Comparison of ENCODE assay signal across 29 cellular contexts in the genomic region with DNA sequence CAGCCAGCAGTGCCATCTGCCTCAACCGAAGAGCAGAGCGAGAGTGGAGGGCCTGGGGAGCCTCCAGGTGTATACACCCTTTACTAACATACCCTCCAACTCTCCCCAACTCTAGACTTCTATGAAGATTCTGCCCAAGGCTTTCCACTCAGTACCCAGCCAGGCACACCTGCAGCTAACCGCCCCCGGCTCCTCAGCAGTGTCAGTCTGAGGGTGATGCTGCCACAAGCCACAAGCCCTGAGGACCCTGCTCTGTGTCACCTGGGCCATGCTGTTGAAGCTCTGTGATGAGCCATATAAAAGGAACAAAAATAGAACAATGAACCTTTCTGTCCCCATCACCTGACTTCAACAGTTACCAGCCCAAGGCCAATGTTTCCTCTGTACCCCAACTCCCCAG. TPM values are rescaled to one million over a fixed set of nuclear protein-coding genes. Genes with fewer than 3 reads are reported as not detected.
A peak's percentile ranks its signal among the peaks of the same experiment; 100 is the strongest.
DNase-seq lines count a peak whose midpoint lies in the region; ATAC-seq, FAIRE-seq and TF ChIP-seq lines count a peak whose summit lies in the region.
"Had no signal": no experiment of that assay in that cellular context is flagged by ENCODE, and none has a peak within 500 bp of the region (broad histone marks: within the 10 kb centered on the region; RNA-seq: fewer than 3 reads in every experiment).

No MANE protein-coding gene starts in this region.

- H3K27me3 Mint-ChIP-seq in stimulated activated naive B cell treated with anti-CD40 and anti-IgM and Interleukin-4, amounts not matched to agents 10 μg/mL and 1 μg/mL and 100 μg/mL, for 72 hours = no peaks in the 10 kb centered on the region
- H3K27me3 Mint-ChIP-seq: CD4-positive, alpha-beta T cell; stimulated activated memory B cell treated with anti-CD40 and anti-IgM and Interleukin-4, amounts not matched to agents 10 μg/mL and 1 μg/mL and 100 μg/mL, for 72 hours had no signal

- TSS peak; percentile 30 for BruUV-seq in GM12878 (replicated peaks; lab: Mats Ljungman, UMichigan)

- H3K27ac Mint-ChIP-seq in stimulated activated naive B cell treated with anti-CD40 and anti-IgM and Interleukin-4, amounts not matched to agents 10 μg/mL and 1 μg/mL and 100 μg/mL, for 72 hours = peak overlapping the region; percentile 65
- H3K27ac Mint-ChIP-seq: activated naive CD4-positive, alpha-beta T cell treated with anti-CD3 and anti-CD28 coated beads for 36 hours; CD4-positive, alpha-beta T cell; stimulated activated memory B cell treated with anti-CD40 and anti-IgM and Interleukin-4, amounts not matched to agents 10 μg/mL and 1 μg/mL and 100 μg/mL, for 72 hours had no signal

- no peaks in the 10 kb centered on the region for H3K9me3 ChIP-seq in Karpas-422 (ENCODE audit: low read length)
- H3K9me3 ChIP-seq in GM12878 (replicated peaks; ENCODE audit: control insufficient read depth, insufficient read depth, low read length) = no peaks in the 10 kb centered on the region
- H3K9me3 ChIP-seq: suprapubic skin had no signal

- peak; percentile 27 for DNase-seq in activated effector memory CD4-positive, alpha-beta T cell treated with anti-CD3 and anti-CD28 coated beads, Interleukin-2, amount 50 U/mL, for 16 hours
- no peak for DNase-seq in activated effector memory CD4-positive, alpha-beta T cell treated with Interleukin-2 at 50 U/mL for 16 hours
- no peak for DNase-seq in Karpas-422
- DNase-seq in GM12878 (ENCODE audit: low read depth, low spot score) = no peak
- DNase-seq in stimulated activated naive B cell treated with anti-CD40 and anti-IgM and Interleukin-4, amounts not matched to agents 10 μg/mL and 1 μg/mL and 100 μg/mL, for 72 hours = no peak
- no peak for DNase-seq in G401 (ENCODE audit: low spot score)
- no peak for DNase-seq in D721Med (ENCODE audit: insufficient read length, low spot score)
- DNase-seq: activated CD4-positive, alpha-beta T cell treated with anti-CD3 and anti-CD28 coated beads for 1 hour; activated naive CD4-positive, alpha-beta T cell treated with anti-CD3 and anti-CD28 coated beads for 36 hours; AML-193; anterior cingulate cortex; CD4-positive, alpha-beta T cell; DMS 273 treated with DMSO at 0.1 percent for 48 hours; EL; kidney glomerular epithelial cell; NCI-H1436 treated with DMSO at 0.1 percent for 48 hours; NCI-H2081 treated with DMSO at 0.1 percent for 48 hours; NCI-H345; nucleus accumbens; SHP77 treated with DMSO at 0.1 percent for 48 hours had no signal

- no peak for TF ChIP-seq POLR2A in GM12878 (IDR thresholded peaks at IDR 0.05; ENCODE audit: low read depth, low read length)

- peaks cover 15 to 34% of the 10 kb centered on the region in 2 donors for H3K36me3 Mint-ChIP-seq in stimulated activated naive B cell treated with anti-CD40 and anti-IgM and Interleukin-4, amounts not matched to agents 10 μg/mL and 1 μg/mL and 100 μg/mL, for 72 hours

- RAD21 ChIA-PET in GM12878 (lab: Charles Lee; ENCODE audit: unreplicated experiment) = interaction anchor here (1.3 to 1.7 kb wide), 2 partner anchors 44 to 64 kb away, joined by 8 read pairs; no protein-coding TSS in a partner anchor

- H3K4me3 Mint-ChIP-seq in stimulated activated naive B cell treated with anti-CD40 and anti-IgM and Interleukin-4, amounts not matched to agents 10 μg/mL and 1 μg/mL and 100 μg/mL, for 72 hours = no peak overlapping the region
- H3K4me3 Mint-ChIP-seq: activated naive CD4-positive, alpha-beta T cell treated with anti-CD3 and anti-CD28 coated beads for 36 hours; CD4-positive, alpha-beta T cell; stimulated activated memory B cell treated with anti-CD40 and anti-IgM and Interleukin-4, amounts not matched to agents 10 μg/mL and 1 μg/mL and 100 μg/mL, for 72 hours had no signal

- WGBS in GM12878 (ENCODE audit: insufficient coverage, insufficient replicate concordance, low lambda C conversion rate, missing lambda C conversion rate) = 98% methylated on average over 4 of the region's 4 CpGs

- POLR2A ChIA-PET in GM12878 (lab: Charles Lee) = interaction anchor here (0.7 to 1.2 kb wide), 3 partner anchors 138 to 650 kb away, joined by 3 to 4 read pairs (median 4); no protein-coding TSS in a partner anchor

- no peak for ATAC-seq in GM12878
- ATAC-seq in stimulated activated naive B cell treated with anti-CD40 and anti-IgM and Interleukin-4, amounts not matched to agents 10 μg/mL and 1 μg/mL and 100 μg/mL, for 72 hours (replicated peaks) = no peak
- no peak for ATAC-seq in HG03196 (IDR thresholded peaks at IDR 0.05; ENCODE audit: unreplicated experiment)
- ATAC-seq: stimulated activated memory B cell treated with anti-CD40 and anti-IgM and Interleukin-4, amounts not matched to agents 10 μg/mL and 1 μg/mL and 100 μg/mL, for 72 hours had no signal

- H3K79me2 ChIP-seq in Karpas-422 (ENCODE audit: low read length) (peaks cover 58% of the 10 kb centered on the region), GM12878 (ENCODE audit: control insufficient read depth, insufficient read depth, low read length) (peaks cover 23% of the 10 kb centered on the region)

- no peak overlapping the region for H3K4me3 ChIP-seq in Karpas-422 (ENCODE audit: low read length)
- H3K4me3 ChIP-seq in GM12878 = no peak overlapping the region
- H3K4me3 ChIP-seq: suprapubic skin had no signal

- H4K20me1 ChIP-seq in Karpas-422 (ENCODE audit: insufficient read depth, low read depth, low read length) = no peaks in the 10 kb centered on the region
- H4K20me1 ChIP-seq in GM12878 (ENCODE audit: control insufficient read depth, insufficient read depth) = no peaks in the 10 kb centered on the region

- peaks cover 4 to 8% of the 10 kb centered on the region in 2 donors for H3K4me1 Mint-ChIP-seq in stimulated activated naive B cell treated with anti-CD40 and anti-IgM and Interleukin-4, amounts not matched to agents 10 μg/mL and 1 μg/mL and 100 μg/mL, for 72 hours

- TF ChIP-seq CTCF in GM12878 (IDR thresholded peaks at IDR 0.05 in 2 of 3, conservative IDR thresholded peaks at IDR 0.05 in 1 of 3; ENCODE audit: control insufficient read depth in 2 of 3, extremely low read depth in 1 of 3, insufficient read depth in 1 of 3, low read depth in 3 of 3, low read length in 3 of 3) = no peak
- no peak for TF ChIP-seq CTCF in D721Med (IDR thresholded peaks at IDR 0.05; ENCODE audit: insufficient read depth, missing control alignments)

- peaks cover 37% of the 10 kb centered on the region for H3K36me3 ChIP-seq in Karpas-422 (ENCODE audit: insufficient read depth, low read length)
- H3K36me3 ChIP-seq in GM12878 (ENCODE audit: control insufficient read depth in 2 of 2, insufficient read depth in 2 of 2, low read length in 1 of 2) = peaks cover 5 to 7% of the 10 kb centered on the region in 2 experiments; a peak in 3 of 4 replicates

- H3K4me1 ChIP-seq in Karpas-422 (ENCODE audit: low read length) = peaks cover 25% of the 10 kb centered on the region
- peaks cover 3% of the 10 kb centered on the region; the same call in 1 of the 2 replicates for H3K4me1 ChIP-seq in GM12878 (ENCODE audit: control insufficient read depth, insufficient read depth, low read length)

- TF ChIP-seq EP300 in GM12878 (IDR thresholded peaks at IDR 0.05; ENCODE audit: borderline replicate concordance in 1 of 2, control insufficient read depth in 1 of 2, low read depth in 2 of 2, low read length in 2 of 2) = no peak

- H3K9me2 ChIP-seq in Karpas-422 (replicated peaks; ENCODE audit: insufficient read depth, low read length) = no peaks in the 10 kb centered on the region

- FAIRE-seq in GM12878 (lab: Jason Lieb, UNC) = no peak
- no peak for FAIRE-seq in D721Med (lab: Jason Lieb, UNC)
- FAIRE-seq: endothelial cell of umbilical vein, frontal cortex, H54, RCC 7860, urothelium cell line had no signal

- no peaks in the 10 kb centered on the region for H3K9me3 Mint-ChIP-seq in stimulated activated naive B cell treated with anti-CD40 and anti-IgM and Interleukin-4, amounts not matched to agents 10 μg/mL and 1 μg/mL and 100 μg/mL, for 72 hours
- H3K9me3 Mint-ChIP-seq: activated naive CD4-positive, alpha-beta T cell treated with anti-CD3 and anti-CD28 coated beads for 36 hours; CD4-positive, alpha-beta T cell; stimulated activated memory B cell treated with anti-CD40 and anti-IgM and Interleukin-4, amounts not matched to agents 10 μg/mL and 1 μg/mL and 100 μg/mL, for 72 hours had no signal

- H3K4me2 ChIP-seq in Karpas-422 (ENCODE audit: low read depth, low read length, poor library complexity, severe bottlenecking) (no peak overlapping the region), GM12878 (ENCODE audit: control insufficient read depth, insufficient read depth) (no peak overlapping the region)

- H3K27ac ChIP-seq in Karpas-422 (ENCODE audit: low read length) = peak overlapping the region; percentile 64
- no peak overlapping the region for H3K27ac ChIP-seq in GM12878 (ENCODE audit: control insufficient read depth, insufficient read depth)
- H3K27ac ChIP-seq: HL-60, suprapubic skin had no signal

- H2AFZ ChIP-seq in Karpas-422 (ENCODE audit: low read length) (no peak overlapping the region), GM12878 (ENCODE audit: control insufficient read depth, low read depth, low read length) (no peak overlapping the region)

- no peak for TF ChIP-seq RAD21 in GM12878 (IDR thresholded peaks at IDR 0.05; ENCODE audit: insufficient read depth, low read depth, low read length)

- in situ Hi-C loops in GM12878 (cut with MboI) (no loop called here), G401 (cut with HindIII; ENCODE audit: low sequenced_read_pairs) (no loop called here)

- H3K27me3 ChIP-seq in Karpas-422 (ENCODE audit: low read length) (no peaks in the 10 kb centered on the region), GM12878 (replicated peaks in 1 of 2; ENCODE audit: control insufficient read depth in 2 of 2, insufficient read depth in 2 of 2, low read length in 1 of 2) (no peaks in the 10 kb centered on the region)

- SMC1A ChIA-PET in GM12878 (lab: Charles Lee; ENCODE audit: uncharacterized antibody, unreplicated experiment) = interaction anchor here (0.6 to 4.3 kb wide), 10 partner anchors 10 to 177 kb away, joined by 3 to 28 read pairs (median 3); no protein-coding TSS in a partner anchor

- CTCF ChIA-PET in GM12878 (lab: Yijun Ruan, JAX) = interaction anchor here (0.6 to 8.2 kb wide), 9 partner anchors 13 to 237 kb away, joined by 3 to 88 read pairs (median 3); no protein-coding TSS in a partner anchor

- H3K9ac ChIP-seq in Karpas-422 (ENCODE audit: low read length) = no peak overlapping the region
- H3K9ac ChIP-seq in GM12878 (ENCODE audit: control insufficient read depth, insufficient read depth, low read length) = no peak overlapping the region

- intact Hi-C loops in GM12878 (cut with micrococcal nuclease; ENCODE audit: unreplicated experiment) = no loop called here

RNA-seq across cellular contexts. Expression of gene CENPV, which starts 3.8 kb away (rescaled TPM):
- 25.6 and 69.7 TPM in 2 replicates for total RNA-seq in Karpas-422 (2014; rRNA removed; shearing (Covaris generic); ENCODE audit: low replicate concordance)
- total RNA-seq in GM12878 (2013; cell fraction: nucleolus; rRNA removed) = 30.7 and 33.5 TPM in 2 replicates
- 84.2 and 93.2 TPM in 2 replicates for total RNA-seq in GM12878 (2014; rRNA removed)
- 87.5 and 90.7 TPM in 2 replicates for total RNA-seq in GM12878 (2014; rRNA removed; fragmentation: Illumina TruSeq; extraction: Trizol)
- 94.9 and 98.6 TPM in 2 replicates for total RNA-seq in GM12878 (2021)
- 55.4 TPM for polyA plus RNA-seq in GM12878 (2011; ENCODE audit: low read depth)
- polyA plus RNA-seq in GM12878 (2011; rRNA removed) = 83.7 and 93.4 TPM in 2 replicates
- 75.3 and 100 TPM in 2 replicates for polyA plus RNA-seq in GM12878 (2011; cell fraction: cytosol; rRNA removed)
- polyA plus RNA-seq in GM12878 (2011; cell fraction: nucleus; rRNA removed) = 88.9 and 92.2 TPM in 2 replicates
- 48.3 and 50.3 TPM in 2 replicates for polyA plus RNA-seq in GM12878 (2012)
- 80.1 and 94.1 TPM in 2 replicates for polyA plus RNA-seq in GM12878 (2014; fragmentation: Illumina TruSeq; extraction: Trizol)
- 10 to 100 TPM; 22.5 to 68.0 TPM for polyA plus RNA-seq in GM12878 (2014; fragmentation: Nextera tagmentation; extraction: Ambion mirVana)
- polyA plus RNA-seq in GM12878 (2014; rRNA removed) = 77.5 and 86.0 TPM in 2 replicates
- polyA plus RNA-seq in GM12878 (2016; fragmentation: Nextera tagmentation; extraction: Ambion mirVana) = 10 to 100 TPM; 70.8 to 72.7 TPM
- 41.9 and 43.8 TPM in 2 replicates for polyA minus RNA-seq in GM12878 (2011; rRNA and poly(A)+ RNA removed)
- 8.3 and 11.1 TPM in 2 replicates for polyA minus RNA-seq in GM12878 (2011; cell fraction: cytosol; rRNA and poly(A)+ RNA removed)
- polyA minus RNA-seq in GM12878 (2011; cell fraction: nucleus; rRNA and poly(A)+ RNA removed) = 11.2 and 14.4 TPM in 2 replicates
- total RNA-seq in G401 (2014; rRNA removed; shearing (Covaris generic)) = 44.6 and 46.7 TPM in 2 replicates

RNA-seq across cellular contexts. Expression of gene UBB, which starts 31.4 kb away (rescaled TPM):
- total RNA-seq in Karpas-422 (2014; rRNA removed; shearing (Covaris generic); ENCODE audit: low replicate concordance) = 1,060 and 1,155 TPM in 2 replicates
- total RNA-seq in GM12878 (2013; cell fraction: nucleolus; rRNA removed) = 114 and 119 TPM in 2 replicates
- 2,686 and 2,754 TPM in 2 replicates for total RNA-seq in GM12878 (2014; rRNA removed)
- 1,488 and 1,495 TPM in 2 replicates for total RNA-seq in GM12878 (2014; rRNA removed; fragmentation: Illumina TruSeq; extraction: Trizol)
- total RNA-seq in GM12878 (2021) = 1,455 and 1,463 TPM in 2 replicates
- polyA plus RNA-seq in GM12878 (2011; ENCODE audit: low read depth) = 1,026 TPM
- polyA plus RNA-seq in GM12878 (2011; rRNA removed) = 608 and 1,133 TPM in 2 replicates
- 2,029 and 2,469 TPM in 2 replicates for polyA plus RNA-seq in GM12878 (2011; cell fraction: cytosol; rRNA removed)
- polyA plus RNA-seq in GM12878 (2011; cell fraction: nucleus; rRNA removed) = 935 and 994 TPM in 2 replicates
- polyA plus RNA-seq in GM12878 (2012) = 1,643 and 1,891 TPM in 2 replicates
- polyA plus RNA-seq in GM12878 (2014; fragmentation: Illumina TruSeq; extraction: Trizol) = 1,621 and 1,633 TPM in 2 replicates
- polyA plus RNA-seq in GM12878 (2014; fragmentation: Nextera tagmentation; extraction: Ambion mirVana) = 1,000 to 10,000 TPM; 4,008 to 4,246 TPM
- 2,006 and 2,356 TPM in 2 replicates for polyA plus RNA-seq in GM12878 (2014; rRNA removed)
- 1,000 to 10,000 TPM; 2,193 to 2,309 TPM for polyA plus RNA-seq in GM12878 (2016; fragmentation: Nextera tagmentation; extraction: Ambion mirVana)
- 1,101 and 1,306 TPM in 2 replicates for polyA minus RNA-seq in GM12878 (2011; rRNA and poly(A)+ RNA removed)
- polyA minus RNA-seq in GM12878 (2011; cell fraction: cytosol; rRNA and poly(A)+ RNA removed) = 411 and 476 TPM in 2 replicates
- 196 and 307 TPM in 2 replicates for polyA minus RNA-seq in GM12878 (2011; cell fraction: nucleus; rRNA and poly(A)+ RNA removed)
- 707 and 741 TPM in 2 replicates for total RNA-seq in G401 (2014; rRNA removed; shearing (Covaris generic))
